9 cellular contexts compared by ENCODE assay signal in the genomic region with DNA sequence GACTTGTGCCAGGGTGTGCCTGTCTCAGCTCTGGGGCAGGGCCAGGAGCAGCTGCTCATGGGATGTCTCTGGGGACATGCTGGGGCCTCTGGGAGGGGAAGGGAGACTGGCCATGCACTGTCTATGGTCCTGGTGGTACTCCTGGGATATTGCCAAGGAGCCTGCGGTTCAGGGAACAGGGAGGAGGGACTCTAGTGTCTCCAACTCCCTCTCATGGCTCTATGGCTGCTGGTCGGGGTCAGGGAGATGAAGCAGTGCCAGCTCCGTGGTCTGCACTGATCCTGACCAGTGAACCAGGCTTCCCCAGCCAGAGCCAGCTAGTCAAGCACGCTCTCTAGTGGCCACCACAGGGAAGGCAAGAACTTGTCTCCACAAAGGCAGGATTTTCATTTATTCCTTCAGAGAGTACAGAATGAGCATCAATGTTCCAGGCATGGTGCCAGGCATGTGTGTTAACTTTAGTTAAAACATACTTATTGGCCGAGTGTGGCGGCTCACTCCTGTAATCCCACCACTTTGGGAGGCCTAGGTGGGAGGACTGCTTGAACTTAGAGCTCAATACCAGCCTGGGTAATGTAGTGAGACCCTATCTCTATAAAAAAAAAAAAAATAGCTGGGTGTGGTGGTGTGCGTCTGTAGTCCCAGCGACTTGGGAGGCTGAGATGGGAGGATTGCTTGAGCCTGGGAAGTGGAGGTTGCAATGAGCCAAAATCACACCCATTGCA. TPM values are rescaled to one million over a fixed set of nuclear protein-coding genes. Genes with fewer than 3 reads are reported as not detected.
DNase-seq lines count a peak whose midpoint lies in the region; ATAC-seq and TF ChIP-seq lines count a peak whose summit lies in the region.
"Had no signal": no experiment of that assay in that cellular context is flagged by ENCODE, and none has a peak within 500 bp of the region (broad histone marks: within the 10 kb centered on the region; RNA-seq: fewer than 3 reads in every experiment).

No MANE protein-coding gene starts in this region.

- H3K27me3 ChIP-seq in Panc1 (ENCODE audit: control insufficient read depth, insufficient read depth, low read length) (no peaks in the 10 kb centered on the region; the same call in 1 of the 2 replicates), esophagus squamous epithelium (peaks cover 0 to 5% (median 0%) of the 10 kb centered on the region in 4 donors), testis (no peaks in the 10 kb centered on the region)

- no peak overlapping the region for H3K4me3 Mint-ChIP-seq in activated T-cell treated with anti-CD3 and anti-CD28 coated beads, Interleukin-2, amount 50 U/mL, for 24 hours
- H3K4me3 Mint-ChIP-seq in natural killer cell treated with Interleukin-12 subunit alpha and Interleukin-12 subunit beta and Interleukin-15 and Interleukin-18, amount 100 ng/mL, for 72 hours: no peak overlapping the region
- H3K4me3 Mint-ChIP-seq: activated naive CD4-positive, alpha-beta T cell treated with anti-CD3 and anti-CD28 coated beads, Interleukin-2, amount 50 U/mL, for 24 hours had no signal

- POLR2A ChIA-PET in Panc1 (lab: Charles Lee): no interaction called here

- H3K4me1 Mint-ChIP-seq in activated T-cell treated with anti-CD3 and anti-CD28 coated beads, Interleukin-2, amount 50 U/mL, for 24 hours (ENCODE audit: low read depth): peaks cover 2% of the 10 kb centered on the region
- peaks cover 0 to 10% of the 10 kb centered on the region in 2 donors for H3K4me1 Mint-ChIP-seq in natural killer cell treated with Interleukin-12 subunit alpha and Interleukin-12 subunit beta and Interleukin-15 and Interleukin-18, amount 100 ng/mL, for 72 hours (ENCODE audit: low read depth in 2 of 2)
- H3K4me1 Mint-ChIP-seq: activated naive CD4-positive, alpha-beta T cell treated with anti-CD3 and anti-CD28 coated beads, Interleukin-2, amount 50 U/mL, for 24 hours had no signal

- no peaks in the 10 kb centered on the region for H3K36me3 Mint-ChIP-seq in activated T-cell treated with anti-CD3 and anti-CD28 coated beads, Interleukin-2, amount 50 U/mL, for 24 hours (ENCODE audit: low read depth)
- no peaks in the 10 kb centered on the region for H3K36me3 Mint-ChIP-seq in natural killer cell treated with Interleukin-12 subunit alpha and Interleukin-12 subunit beta and Interleukin-15 and Interleukin-18, amount 100 ng/mL, for 72 hours
- H3K36me3 Mint-ChIP-seq: activated naive CD4-positive, alpha-beta T cell treated with anti-CD3 and anti-CD28 coated beads, Interleukin-2, amount 50 U/mL, for 24 hours had no signal

- H3K9me3 ChIP-seq in Panc1 (ENCODE audit: control insufficient read depth, insufficient read depth, low read depth, low read length) (no peaks in the 10 kb centered on the region), esophagus squamous epithelium (no peaks in the 10 kb centered on the region), testis (no peaks in the 10 kb centered on the region)

- no peaks in the 10 kb centered on the region for H3K9me3 Mint-ChIP-seq in activated T-cell treated with anti-CD3 and anti-CD28 coated beads, Interleukin-2, amount 50 U/mL, for 24 hours
- H3K9me3 Mint-ChIP-seq in natural killer cell treated with Interleukin-12 subunit alpha and Interleukin-12 subunit beta and Interleukin-15 and Interleukin-18, amount 100 ng/mL, for 72 hours: no peaks in the 10 kb centered on the region
- H3K9me3 Mint-ChIP-seq: activated naive CD4-positive, alpha-beta T cell treated with anti-CD3 and anti-CD28 coated beads, Interleukin-2, amount 50 U/mL, for 24 hours had no signal

- TF ChIP-seq POLR2A in esophagus squamous epithelium (IDR thresholded peaks at IDR 0.05) (no peak), testis (IDR thresholded peaks at IDR 0.05) (no peak)

- H3K4me3 ChIP-seq in Panc1 (ENCODE audit: low read depth in 2 of 2, low read length in 2 of 2): no peak overlapping the region
- H3K4me3 ChIP-seq in esophagus squamous epithelium: no peak overlapping the region
- H3K4me3 ChIP-seq in testis: no peak overlapping the region

- CTCF ChIA-PET in Panc1 (lab: Charles Lee): interaction anchor here (0.5 to 5.2 kb wide), 16 partner anchors 14 to 160 kb away, joined by 3 to 49 read pairs (median 4); no protein-coding TSS in a partner anchor

- in situ Hi-C loops in Panc1 (cut with HindIII; ENCODE audit: low pct_unique_long_range_greater_than_20kb, low sequenced_read_pairs): no loop called here

- intact Hi-C loops in Panc1 (cut with micrococcal nuclease; ENCODE audit: unreplicated experiment): loop anchor here (1.0 to 5.0 kb wide), 4 partner anchors 35 to 135 kb away; no protein-coding TSS in a partner anchor
- intact Hi-C loops in esophagus squamous epithelium (cut with DNase I): loop anchor here (5.0 kb wide), 3 partner anchors 50 to 150 kb away; no protein-coding TSS in a partner anchor
- intact Hi-C loops in testis (cut with DNase I; ENCODE audit: low total_unique reads): loop anchor here (2.0 kb wide), 1 partner anchor 49 kb away; no protein-coding TSS in a partner anchor

- TF ChIP-seq CTCF in Panc1 (IDR thresholded peaks at IDR 0.05) (peak; percentile 96), esophagus squamous epithelium (IDR thresholded peaks at IDR 0.05) (peak; percentile 73 to 91 (median 87)), testis (IDR thresholded peaks at IDR 0.05) (peak; percentile 84 to 96 (median 95))

- H3K27ac ChIP-seq in Panc1 (ENCODE audit: low read length) (no peak overlapping the region), esophagus squamous epithelium (no peak overlapping the region), testis (peak overlapping the region in 1 of 2 donors; percentile 74)

- WGBS in esophagus squamous epithelium, 2 donors: 3 to 8% methylated on average over 4 to 6 of the region's 8 CpGs
- WGBS in testis, 2 donors: 28% methylated on average over 4 to 8 of the region's 8 CpGs

- peak; percentile 83 for DNase-seq in DMS53 treated with DMSO at 0.1 percent for 48 hours (lab: John Stamatoyannopoulos, UW; ENCODE audit: unreplicated experiment)
- DNase-seq in LoVo (ENCODE audit: low spot score): peak; percentile 83
- no peak for DNase-seq in Panc1 (ENCODE audit: low read depth, low spot score)
- DNase-seq in activated T-cell treated with anti-CD3 and anti-CD28 coated beads, Interleukin-2, amount 50 U/mL, for 24 hours: peak; percentile 74
- DNase-seq in esophagus squamous epithelium (lab: John Stamatoyannopoulos, UW): no peak
- peak; percentile 74 for DNase-seq in natural killer cell treated with Interleukin-12 subunit alpha and Interleukin-12 subunit beta and Interleukin-15 and Interleukin-18, amount 100 ng/mL, for 72 hours (ENCODE audit: low spot score)
- DNase-seq in testis: peak; percentile 96

- H3K36me3 ChIP-seq in Panc1 (ENCODE audit: control insufficient read depth, insufficient read depth, low read length) (no peaks in the 10 kb centered on the region), esophagus squamous epithelium (no peaks in the 10 kb centered on the region), testis (ENCODE audit: low read depth, missing control alignments) (no peaks in the 10 kb centered on the region)

- H3K4me1 ChIP-seq in Panc1 (ENCODE audit: control insufficient read depth, insufficient read depth, low read length): 0 out of 2 replicates have a peak, but pooled peaks cover 4% of the 10 kb centered on the region
- peaks cover 0 to 30% (median 7%) of the 10 kb centered on the region in 3 donors for H3K4me1 ChIP-seq in esophagus squamous epithelium
- peaks cover 36% of the 10 kb centered on the region for H3K4me1 ChIP-seq in testis

- peak; percentile 86 for ATAC-seq in Panc1
- peak; percentile 74 to 75 for ATAC-seq in natural killer cell treated with Interleukin-12 subunit alpha and Interleukin-12 subunit beta and Interleukin-15 and Interleukin-18, amount 100 ng/mL, for 72 hours
- ATAC-seq in HG03045 (IDR thresholded peaks at IDR 0.05; ENCODE audit: unreplicated experiment): no peak

- no peak overlapping the region for H3K27ac Mint-ChIP-seq in activated T-cell treated with anti-CD3 and anti-CD28 coated beads, Interleukin-2, amount 50 U/mL, for 24 hours
- peak overlapping the region in 1 of 2 donors; percentile 64 for H3K27ac Mint-ChIP-seq in natural killer cell treated with Interleukin-12 subunit alpha and Interleukin-12 subunit beta and Interleukin-15 and Interleukin-18, amount 100 ng/mL, for 72 hours
- H3K27ac Mint-ChIP-seq: activated naive CD4-positive, alpha-beta T cell treated with anti-CD3 and anti-CD28 coated beads, Interleukin-2, amount 50 U/mL, for 24 hours had no signal

- no TSS peak for BruUV-seq in Panc1 (replicated peaks; lab: Mats Ljungman, UMichigan)

- H3K27me3 Mint-ChIP-seq in activated T-cell treated with anti-CD3 and anti-CD28 coated beads, Interleukin-2, amount 50 U/mL, for 24 hours: peaks cover 2% of the 10 kb centered on the region
- H3K27me3 Mint-ChIP-seq in natural killer cell treated with Interleukin-12 subunit alpha and Interleukin-12 subunit beta and Interleukin-15 and Interleukin-18, amount 100 ng/mL, for 72 hours: peaks cover 8 to 11% of the 10 kb centered on the region in 2 donors
- H3K27me3 Mint-ChIP-seq: activated naive CD4-positive, alpha-beta T cell treated with anti-CD3 and anti-CD28 coated beads, Interleukin-2, amount 50 U/mL, for 24 hours had no signal

RNA-seq across cellular contexts. Expression of a gene that starts 2.5 kb away (rescaled TPM):
- total RNA-seq in Panc1 (2021; ENCODE audit: unreplicated experiment) (0.13 TPM), esophagus squamous epithelium (1 to 10 TPM in 1 of 4 donors, under 1 TPM in 3; 0.08 to 2.7 (median 0.39) TPM), testis (10 to 100 TPM; 21.0 to 33.4 TPM)
- polyA plus RNA-seq in Panc1 (2012; ENCODE audit: insufficient read length): 0.59 TPM
- 1 to 10 TPM; 1.0 to 1.9 TPM for total RNA-seq in natural killer cell treated with Interleukin-12 subunit alpha and Interleukin-12 subunit beta and Interleukin-15 and Interleukin-18, amount 100 ng/mL, for 72 hours
- 9.2 TPM for polyA plus RNA-seq in testis (ENCODE audit: insufficient read depth, low read depth, low replicate concordance)

RNA-seq across cellular contexts. Expression of a gene that starts 19.8 kb away (rescaled TPM):
- total RNA-seq in Panc1 (2021; ENCODE audit: unreplicated experiment) (2,322 TPM), esophagus squamous epithelium (1,000 to 10,000 TPM in 1 of 4 donors, 100 to 1,000 TPM in 3; 716 to 1,904 (median 760) TPM), testis (1,000 to 10,000 TPM; 1,162 to 1,419 TPM)
- 3,101 TPM for polyA plus RNA-seq in Panc1 (2012; ENCODE audit: insufficient read length)
- over 10,000 TPM in 1 of 2 donors, 1,000 to 10,000 TPM in 1; 5,097 to 40,662 TPM for total RNA-seq in natural killer cell treated with Interleukin-12 subunit alpha and Interleukin-12 subunit beta and Interleukin-15 and Interleukin-18, amount 100 ng/mL, for 72 hours
- polyA plus RNA-seq in testis (ENCODE audit: insufficient read depth, low read depth, low replicate concordance): 2,237 TPM

RNA-seq across cellular contexts. Expression of a gene that starts 30.3 kb away (rescaled TPM):
- total RNA-seq in Panc1 (2021; ENCODE audit: unreplicated experiment) (8.9 TPM), esophagus squamous epithelium (10 to 100 TPM in 1 of 4 donors, 1 to 10 TPM in 2, under 1 TPM in 1; 0.15 to 10.3 (median 5.0) TPM), testis (10 to 100 TPM; 57.7 to 65.8 TPM)
- 17.7 TPM for polyA plus RNA-seq in Panc1 (2012; ENCODE audit: insufficient read length)
- total RNA-seq in natural killer cell treated with Interleukin-12 subunit alpha and Interleukin-12 subunit beta and Interleukin-15 and Interleukin-18, amount 100 ng/mL, for 72 hours: not detected
- 88.2 TPM for polyA plus RNA-seq in testis (ENCODE audit: insufficient read depth, low read depth, low replicate concordance)

RNA-seq across cellular contexts. Expression of a gene that starts 56.3 kb away (rescaled TPM):
- total RNA-seq in Panc1 (2021; ENCODE audit: unreplicated experiment) (22.6 TPM), esophagus squamous epithelium (10 to 100 TPM in 1 of 4 donors, 1 to 10 TPM in 3; 6.1 to 16.0 (median 7.1) TPM), testis (10 to 100 TPM; 50.6 to 88.5 TPM)
- polyA plus RNA-seq in Panc1 (2012; ENCODE audit: insufficient read length): 31.6 TPM
- total RNA-seq in natural killer cell treated with Interleukin-12 subunit alpha and Interleukin-12 subunit beta and Interleukin-15 and Interleukin-18, amount 100 ng/mL, for 72 hours: 10 to 100 TPM; 13.2 to 14.0 TPM
- 20.5 TPM for polyA plus RNA-seq in testis (ENCODE audit: insufficient read depth, low read depth, low replicate concordance)

Comparison
In these comparisons a context has a peak if more than half of its experiments do, and no peak if none do; other contexts are left out.
1. DNase-seq: peak in DMS53 treated with DMSO at 0.1 percent for 48 hours (single experiment), LoVo (single experiment), activated T-cell treated with anti-CD3 and anti-CD28 coated beads, Interleukin-2, amount 50 U/mL, for 24 hours (single experiment), natural killer cell treated with Interleukin-12 subunit alpha and Interleukin-12 subunit beta and Interleukin-15 and Interleukin-18, amount 100 ng/mL, for 72 hours (single experiment) and testis (single experiment); none in Panc1 (single experiment) and esophagus squamous epithelium (single experiment).
2. RNA of a gene that starts 2.5 kb away (total RNA-seq): 21.0 to 33.4 TPM in testis; 1.0 to 1.9 TPM in natural killer cell treated with Interleukin-12 subunit alpha and Interleukin-12 subunit beta and Interleukin-15 and Interleukin-18, amount 100 ng/mL, for 72 hours, 0.08 to 2.7 TPM in esophagus squamous epithelium and 0.13 TPM in Panc1 (single experiment); every median in the first group is over 4 times any median in the second.
3. Peak in every context shown above with its lines, with median percentiles within 50 percentile points of each other: CTCF ChIP-seq.